In genomic region chr11:85791326-85791990, GRCh38 we compare ENCODE assay signal across 15 cellular contexts.
"Had no signal": no experiment of that assay in that cellular context is flagged by ENCODE, and none has a peak within 500 bp of the region (broad histone marks: within the 10 kb centered on the region; RNA-seq: fewer than 3 reads in every experiment).

No MANE protein-coding gene starts in this region.

- H3K4me1 ChIP-seq: breast epithelium had no signal

- H3K27me3 ChIP-seq: breast epithelium had no signal

- DNase-seq: activated B cell treated with CpG ODN at 0.5 μM for 24 hours; activated CD4-positive, alpha-beta T cell treated with anti-CD3 and anti-CD28 coated beads, Interleukin-2, amount 50 U/mL, for 1 hour; activated naive CD4-positive, alpha-beta T cell treated with Interleukin-2 at 50 U/mL for 16 hours; activated T-cell treated with anti-CD3 and anti-CD28 coated beads for 4 hours; aorta; islet precursor cell; left ventricle myocardium superior; stimulated activated CD4-positive, alpha-beta T cell treated with anti-CD3 and anti-CD28 coated beads, Interleukin-12 subunit alpha, Interleukin-12 subunit beta, amount 100 ng/mL, for 4 hours; stimulated activated CD4-positive, alpha-beta T cell treated with anti-CD3 and anti-CD28 coated beads, Interleukin-2, amount 100 ng/mL, for 24 hours; SW 1271 had no signal

- H3K9me3 ChIP-seq: breast epithelium, thoracic aorta had no signal

- ATAC-seq: left ventricle myocardium superior, sciatic nerve had no signal

- H3K4me3 ChIP-seq: breast epithelium, thoracic aorta had no signal

- H3K36me3 ChIP-seq: breast epithelium, thoracic aorta had no signal

- FAIRE-seq: urothelium cell line had no signal

- H3K27ac ChIP-seq: breast epithelium, epithelial cell of prostate, thoracic aorta had no signal
